In genomic region chr17:37642706-37643105, GRCh38 we compare ENCODE assay signal across 8 cellular contexts. TPM values are rescaled to one million over a fixed set of nuclear protein-coding genes. Genes with fewer than 3 reads are reported as not detected.
A peak's percentile ranks its signal among the peaks of the same experiment; 100 is the strongest.
DNase-seq lines count a peak whose midpoint lies in the region; ATAC-seq and TF ChIP-seq lines count a peak whose summit lies in the region.

No MANE protein-coding gene starts in this region.

- no peaks in the 10 kb centered on the region for H3K27me3 ChIP-seq in Peyer's patch
- no peaks in the 10 kb centered on the region for H3K27me3 ChIP-seq in endocrine pancreas (ENCODE audit: control insufficient read depth, insufficient read depth, low read length)
- H3K27me3 ChIP-seq in muscle layer of colon (ENCODE audit: control insufficient read depth in 1 of 2, insufficient read depth in 2 of 2, low read length in 2 of 2) = no peaks in the 10 kb centered on the region

- TF ChIP-seq CTCF in Peyer's patch (IDR thresholded peaks at IDR 0.05) = no peak

- H3K9ac ChIP-seq in endocrine pancreas (ENCODE audit: control insufficient read depth, insufficient read depth, low read length) = peak overlapping the region; percentile 99
- H3K9ac ChIP-seq in muscle layer of colon (ENCODE audit: low read length) = peak overlapping the region; percentile 47

- H3K9me3 ChIP-seq in Peyer's patch (no peaks in the 10 kb centered on the region), endocrine pancreas (ENCODE audit: control insufficient read depth, low read length) (no peaks in the 10 kb centered on the region), muscle layer of colon (ENCODE audit: low read length) (no peaks in the 10 kb centered on the region)

- H3K36me3 ChIP-seq in Peyer's patch (peaks cover 0 to 25% (median 0%) of the 10 kb centered on the region in 3 donors), endocrine pancreas (ENCODE audit: control insufficient read depth, insufficient read depth, low read length) (no peaks in the 10 kb centered on the region), muscle layer of colon (ENCODE audit: insufficient read depth, low read length) (peaks cover 7% of the 10 kb centered on the region)

- H3K4me1 ChIP-seq in Peyer's patch (peaks cover 0 to 15% (median 4%) of the 10 kb centered on the region in 4 donors), endocrine pancreas (ENCODE audit: control insufficient read depth, insufficient read depth, low read length) (peaks cover 10% of the 10 kb centered on the region), muscle layer of colon (ENCODE audit: insufficient read depth, low read length) (peaks cover 21% of the 10 kb centered on the region)

- H3K4me3 ChIP-seq in Peyer's patch (peak overlapping the region; percentile 65 to 84 (median 75)), endocrine pancreas (ENCODE audit: control insufficient read depth, insufficient read depth, low read length) (peak overlapping the region; percentile 98), muscle layer of colon (ENCODE audit: low read depth in 1 of 2, low read length in 2 of 2) (peak overlapping the region; percentile 76 to 78)

- ATAC-seq in activated CD4-positive, CD25-positive, alpha-beta regulatory T cell treated with anti-CD3 and anti-CD28 coated beads, Interleukin-2, amount 50 U/mL, for 24 hours = peak; percentile 24 to 51
- ATAC-seq in HG03139 (IDR thresholded peaks at IDR 0.05; ENCODE audit: unreplicated experiment) = no peak

- no peak for TF ChIP-seq POLR2A in Peyer's patch (IDR thresholded peaks at IDR 0.05)

- DNase-seq in activated CD4-positive, CD25-positive, alpha-beta regulatory T cell (lab: John Stamatoyannopoulos, UW) = no peak
- no peak for DNase-seq in Peyer's patch
- DNase-seq in inferior parietal cortex (ENCODE audit: extremely low spot score) = no peak
- no peak for DNase-seq in NCI-H1930 (lab: John Stamatoyannopoulos, UW)

- peak overlapping the region; percentile 80 to 88 (median 82) for H3K27ac ChIP-seq in Peyer's patch
- H3K27ac ChIP-seq in muscle layer of colon (ENCODE audit: low read depth, low read length) = peak overlapping the region; percentile 77

RNA-seq across cellular contexts. Expression of gene DDX52, which starts 0.5 kb away (rescaled TPM):
- 10 to 100 TPM; 30.2 to 54.6 (median 43.0) TPM for total RNA-seq in Peyer's patch

RNA-seq across cellular contexts. Expression of gene SYNRG, which starts 33.5 kb away (rescaled TPM):
- total RNA-seq in Peyer's patch = 100 to 1,000 TPM in 1 of 4 donors, 10 to 100 TPM in 3; 42.5 to 102 (median 49.5) TPM
